Comparison of ENCODE assay signal across 26 cellular contexts in the genomic region with DNA sequence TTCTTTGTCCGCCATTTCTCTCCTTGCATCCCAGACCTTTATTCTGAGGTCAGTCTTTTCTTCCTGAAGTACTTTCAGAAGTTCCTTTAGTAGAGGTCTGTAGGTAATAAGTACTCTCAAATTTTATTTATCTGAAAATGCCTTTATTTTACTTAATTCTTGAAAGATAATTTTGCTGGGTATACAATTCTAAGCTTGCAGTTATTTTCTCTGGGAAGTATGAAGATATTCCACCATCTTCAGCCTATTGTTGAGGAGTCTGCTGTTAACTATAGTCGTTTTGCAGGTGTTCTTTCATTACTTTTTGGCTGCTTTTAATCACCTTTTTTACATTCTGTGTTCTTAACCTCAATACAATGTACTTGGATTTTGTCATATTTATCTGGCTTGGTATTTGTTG. TPM values are rescaled to one million over a fixed set of nuclear protein-coding genes. Genes with fewer than 3 reads are reported as not detected.
"Had no signal": no experiment of that assay in that cellular context is flagged by ENCODE, and none has a peak within 500 bp of the region (broad histone marks: within the 10 kb centered on the region; RNA-seq: fewer than 3 reads in every experiment).

No MANE protein-coding gene starts in this region.

- H3K36me3 ChIP-seq: colonic mucosa, esophagus muscularis mucosa, esophagus squamous epithelium, gastrocnemius medialis, gastroesophageal sphincter, heart left ventricle, heart right ventricle had no signal

- FAIRE-seq: endometrium, endothelial cell of umbilical vein had no signal

- DNase-seq: colonic mucosa; cortex of kidney; dermis blood vessel endothelial cell; dorsolateral prefrontal cortex; effector CD4-positive, alpha-beta T cell; effector CD8-positive, alpha-beta T cell; effector memory CD4-positive, alpha-beta T cell; effector memory CD8-positive, alpha-beta T cell; endodermal cell; erythroblast; esophagus squamous epithelium; foreskin fibroblast; foreskin keratinocyte; foreskin melanocyte; gastrocnemius medialis; glutamatergic neuron; head of caudate nucleus; heart left ventricle; heart right ventricle had no signal

- H3K4me1 ChIP-seq: colonic mucosa, foreskin keratinocyte, heart left ventricle had no signal

- H3K9me3 ChIP-seq: colonic mucosa, gastrocnemius medialis had no signal

- H3K4me3 ChIP-seq: colonic mucosa, coronary artery, dorsolateral prefrontal cortex, esophagus muscularis mucosa, esophagus squamous epithelium, gastrocnemius medialis, gastroesophageal sphincter, heart left ventricle, heart right ventricle, hepatocyte had no signal

- H3K27ac ChIP-seq: colonic mucosa, coronary artery, dorsolateral prefrontal cortex, epithelial cell of prostate, esophagus muscularis mucosa, esophagus squamous epithelium, foreskin keratinocyte, gastrocnemius medialis, gastroesophageal sphincter, heart left ventricle, heart right ventricle, hepatocyte had no signal

RNA-seq across cellular contexts. Expression of a gene that starts 13.5 kb away (rescaled TPM):
- polyA plus RNA-seq: endothelial cell of umbilical vein had no signal
